1 cellular context compared by ENCODE assay signal in the genomic region with DNA sequence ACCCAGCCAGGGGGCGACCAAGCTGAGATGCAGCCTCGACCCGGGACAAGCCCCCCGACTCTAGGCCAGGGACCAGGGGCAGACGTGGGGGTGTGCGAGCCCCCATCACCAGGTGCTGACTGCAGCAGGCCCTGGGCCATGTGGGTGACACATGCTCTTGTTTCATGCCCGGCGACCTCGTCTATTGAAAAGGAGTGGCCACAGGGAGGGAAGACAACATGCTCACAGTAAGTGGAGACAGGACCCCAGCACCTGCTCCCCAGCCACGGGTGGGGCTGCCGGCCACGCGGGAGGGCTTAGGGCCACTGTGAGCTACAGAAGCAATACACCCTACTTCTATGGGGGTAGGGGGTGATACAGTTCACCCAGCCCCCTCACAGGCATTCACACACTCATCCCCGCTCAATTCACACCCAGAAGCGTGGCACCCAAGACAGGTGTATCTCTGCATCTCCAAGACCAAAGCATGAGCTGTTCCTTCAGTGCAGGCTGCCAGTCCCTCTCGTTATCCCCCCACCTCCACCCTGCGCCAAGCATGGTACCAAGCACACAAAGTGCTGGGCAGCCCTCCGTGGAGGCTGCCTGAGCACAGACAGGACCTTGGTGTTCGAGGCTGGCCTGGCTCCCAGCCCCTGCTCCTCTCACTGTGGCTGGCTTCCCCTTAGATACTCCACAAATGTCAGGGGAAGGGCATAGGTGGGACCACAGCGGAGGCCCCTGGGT.
TF ChIP-seq lines count a peak whose summit lies in the region.

No MANE protein-coding gene starts in this region.

TF ChIP-seq in HEK293, 187 proteins besides CTCF, POLR2A, EP300 and RAD21 (continued from another document):
- no peak for TF ChIP-seq AEBP2 (tag by site-specific recombination; IDR thresholded peaks at IDR 0.05; ENCODE audit: borderline replicate concordance)
- TF ChIP-seq ZSCAN5A (tag by site-specific recombination; IDR thresholded peaks at IDR 0.05) = no peak
- TF ChIP-seq YY1 (tag by site-specific recombination; IDR thresholded peaks at IDR 0.05) = no peak
- TF ChIP-seq ZNF10 (tag by site-specific recombination; IDR thresholded peaks at IDR 0.05) = no peak
- no peak for TF ChIP-seq ZIC2 (tag by site-specific recombination; IDR thresholded peaks at IDR 0.05)
- TF ChIP-seq, protein P1, sequence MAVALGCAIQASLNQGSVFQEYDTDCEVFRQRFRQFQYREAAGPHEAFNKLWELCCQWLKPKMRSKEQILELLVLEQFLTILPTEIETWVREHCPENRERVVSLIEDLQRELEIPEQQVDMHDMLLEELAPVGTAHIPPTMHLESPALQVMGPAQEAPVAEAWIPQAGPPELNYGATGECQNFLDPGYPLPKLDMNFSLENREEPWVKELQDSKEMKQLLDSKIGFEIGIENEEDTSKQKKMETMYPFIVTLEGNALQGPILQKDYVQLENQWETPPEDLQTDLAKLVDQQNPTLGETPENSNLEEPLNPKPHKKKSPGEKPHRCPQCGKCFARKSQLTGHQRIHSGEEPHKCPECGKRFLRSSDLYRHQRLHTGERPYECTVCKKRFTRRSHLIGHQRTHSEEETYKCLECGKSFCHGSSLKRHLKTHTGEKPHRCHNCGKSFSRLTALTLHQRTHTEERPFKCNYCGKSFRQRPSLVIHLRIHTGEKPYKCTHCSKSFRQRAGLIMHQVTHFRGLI (tag by site-specific recombination; IDR thresholded peaks at IDR 0.05) = no peak
- TF ChIP-seq WT1 (tag by site-specific recombination; IDR thresholded peaks at IDR 0.05) = no peak
- TF ChIP-seq, protein P2, sequence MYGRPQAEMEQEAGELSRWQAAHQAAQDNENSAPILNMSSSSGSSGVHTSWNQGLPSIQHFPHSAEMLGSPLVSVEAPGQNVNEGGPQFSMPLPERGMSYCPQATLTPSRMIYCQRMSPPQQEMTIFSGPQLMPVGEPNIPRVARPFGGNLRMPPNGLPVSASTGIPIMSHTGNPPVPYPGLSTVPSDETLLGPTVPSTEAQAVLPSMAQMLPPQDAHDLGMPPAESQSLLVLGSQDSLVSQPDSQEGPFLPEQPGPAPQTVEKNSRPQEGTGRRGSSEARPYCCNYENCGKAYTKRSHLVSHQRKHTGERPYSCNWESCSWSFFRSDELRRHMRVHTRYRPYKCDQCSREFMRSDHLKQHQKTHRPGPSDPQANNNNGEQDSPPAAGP (tag by site-specific recombination; IDR thresholded peaks at IDR 0.05) = peak; percentile 21; the same call in 1 of the 2 replicates
- TF ChIP-seq ZSCAN4 (tag by site-specific recombination; IDR thresholded peaks at IDR 0.05) = no peak
- no peak for TF ChIP-seq MEIS1 (CRISPR knock-in tag; IDR thresholded peaks at IDR 0.05; ENCODE audit: borderline replicate concordance)
- no peak for TF ChIP-seq RBAK (tag by site-specific recombination; IDR thresholded peaks at IDR 0.05)
- TF ChIP-seq KLF10 (tag by site-specific recombination; IDR thresholded peaks at IDR 0.05) = no peak
- TF ChIP-seq ZSCAN16 (tag by site-specific recombination; IDR thresholded peaks at IDR 0.05) = no peak
- TF ChIP-seq GLI2 (tag by site-specific recombination; IDR thresholded peaks at IDR 0.05; ENCODE audit: borderline replicate concordance, low read depth) = no peak
TF ChIP-seq in HEK293: peak in this region for 4.
